In the genomic region with DNA sequence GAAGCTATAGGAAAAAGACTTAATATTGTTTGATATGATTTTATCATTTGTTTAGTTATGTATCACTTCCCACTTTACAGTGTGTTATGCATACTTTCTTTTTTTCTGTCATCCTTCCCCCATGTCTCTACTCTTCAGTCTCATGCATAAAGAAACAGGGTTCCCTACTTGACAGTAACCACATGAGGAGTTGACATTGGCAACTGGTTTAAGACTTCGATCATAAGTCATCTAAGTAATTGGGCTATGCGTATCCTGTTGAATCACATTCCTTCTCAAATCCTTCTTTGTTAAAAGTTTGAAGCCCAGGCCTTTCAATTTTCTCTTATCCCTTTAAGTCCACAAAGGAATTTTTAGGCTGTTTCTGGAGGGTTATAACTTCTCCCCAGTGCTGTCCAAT, we compare ENCODE assay signal across 28 cellular contexts.
DNase-seq lines count a peak whose midpoint lies in the region; TF ChIP-seq lines count a peak whose summit lies in the region.
"Had no signal": no experiment of that assay in that cellular context is flagged by ENCODE, and none has a peak within 500 bp of the region (broad histone marks: within the 10 kb centered on the region; RNA-seq: fewer than 3 reads in every experiment).

No MANE protein-coding gene starts in this region.

- no peak overlapping the region for H2AFZ ChIP-seq in mammary epithelial cell (ENCODE audit: low read depth, low read length)
- H2AFZ ChIP-seq: GM23248 had no signal

- dilution Hi-C loops in mammary epithelial cell (cut with HindIII; ENCODE audit: low sequenced_read_pairs): no loop called here

- DNase-seq in breast epithelium (ENCODE audit: low spot score in 2 of 2) (no peak), mammary epithelial cell (no peak), astrocyte of the hippocampus (ENCODE audit: low read depth, low spot score) (peak; percentile 36), germinal center (ENCODE audit: low spot score) (no peak), suprapubic skin (ENCODE audit: low spot score in 2 of 2) (no peak), HCEC 1CT (no peak)
- no peak for DNase-seq in stimulated activated CD4-positive, alpha-beta T cell treated with anti-CD3 and anti-CD28 coated beads, Interleukin-4, amount 100 ng/mL, for 1 hour
- DNase-seq: activated CD8-positive, alpha-beta T cell treated with anti-CD3 and anti-CD28 coated beads for 36 hours; activated effector memory CD4-positive, alpha-beta T cell treated with anti-CD3 and anti-CD28 coated beads, Interleukin-2, amount 50 U/mL, for 16 hours; Calu3; caudate nucleus; DMS79; effector CD8-positive, alpha-beta T cell; glutamatergic neuron; GM23248; HFFc6; NCI-H1092; NCI-H187; NCI-H2171; NCI-H510A; right lobe of liver; stimulated activated CD4-positive, alpha-beta T cell treated with anti-CD3 and anti-CD28 coated beads, Interleukin-4, amount 100 ng/mL, for 24 hours; transverse colon had no signal

- H3K27me3 Mint-ChIP-seq in nephron (ENCODE audit: low read depth): no peaks in the 10 kb centered on the region
- H3K27me3 Mint-ChIP-seq: activated CD8-positive, alpha-beta T cell treated with anti-CD3 and anti-CD28 coated beads for 36 hours; activated naive CD8-positive, alpha-beta T cell had no signal

- no peak overlapping the region for H3K4me3 Mint-ChIP-seq in nephron
- H3K4me3 Mint-ChIP-seq: activated CD8-positive, alpha-beta T cell treated with anti-CD3 and anti-CD28 coated beads for 36 hours; activated naive CD8-positive, alpha-beta T cell; HFFc6 had no signal

- H3K27me3 ChIP-seq in breast epithelium (no peaks in the 10 kb centered on the region), mammary epithelial cell (ENCODE audit: insufficient read depth, low read length) (no peaks in the 10 kb centered on the region), suprapubic skin (no peaks in the 10 kb centered on the region)
- H3K27me3 ChIP-seq: right lobe of liver, transverse colon had no signal

- H3K4me1 ChIP-seq in breast epithelium (peaks cover 0 to 3% of the 10 kb centered on the region in 2 donors), mammary epithelial cell (ENCODE audit: insufficient read depth, low read length) (peaks cover 11% of the 10 kb centered on the region), suprapubic skin (peaks cover 25% of the 10 kb centered on the region)

- in situ Hi-C loops in mammary epithelial cell (cut with MboI; ENCODE audit: low sequenced_read_pairs in 2 of 2): no loop called here

- H3K9me3 ChIP-seq in breast epithelium: no peaks in the 10 kb centered on the region
- no peaks in the 10 kb centered on the region for H3K9me3 ChIP-seq in mammary epithelial cell (replicated peaks; ENCODE audit: insufficient read depth, low read length)
- H3K9me3 ChIP-seq in suprapubic skin: no peaks in the 10 kb centered on the region
- H3K9me3 ChIP-seq: right lobe of liver, transverse colon had no signal

- H3K36me3 ChIP-seq in breast epithelium (no peaks in the 10 kb centered on the region), mammary epithelial cell (ENCODE audit: insufficient read depth, low read length) (no peaks in the 10 kb centered on the region), suprapubic skin (no peaks in the 10 kb centered on the region)
- H3K36me3 ChIP-seq: right lobe of liver, transverse colon had no signal

- no peaks in the 10 kb centered on the region for H3K9me3 Mint-ChIP-seq in nephron
- H3K9me3 Mint-ChIP-seq: activated CD8-positive, alpha-beta T cell treated with anti-CD3 and anti-CD28 coated beads for 36 hours; HFFc6 had no signal

- TF ChIP-seq CTCF in breast epithelium (IDR thresholded peaks at IDR 0.05) (no peak), mammary epithelial cell (conservative IDR thresholded peaks at IDR 0.05 in 1 of 2, IDR thresholded peaks at IDR 0.05 in 1 of 2; ENCODE audit: extremely low read depth in 1 of 2, insufficient read depth in 1 of 2, low read depth in 1 of 2, low read length in 2 of 2) (no peak), nephron (IDR thresholded peaks at IDR 0.05; ENCODE audit: unreplicated experiment in 3 of 3) (no peak), suprapubic skin (IDR thresholded peaks at IDR 0.05) (no peak)

- WGBS in mammary epithelial cell (ENCODE audit: low coverage, missing lambda C conversion rate): 74% methylated on average over 2 of the region's 2 CpGs
- WGBS in suprapubic skin: 49% methylated on average over 2 of the region's 2 CpGs

- no TSS peak for BruUV-seq in mammary epithelial cell (replicated peaks; lab: Mats Ljungman, UMichigan)

- H3K4me1 Mint-ChIP-seq in nephron: peaks cover 85% of the 10 kb centered on the region

- no peak overlapping the region for H3K4me2 ChIP-seq in mammary epithelial cell (ENCODE audit: insufficient read depth, low read depth, low read length)

- no peak overlapping the region for H3K9ac ChIP-seq in mammary epithelial cell (ENCODE audit: insufficient read depth, low read length)
- H3K9ac ChIP-seq: GM23248 had no signal

- H3K4me3 ChIP-seq in breast epithelium (no peak overlapping the region), mammary epithelial cell (replicated peaks in 1 of 3; ENCODE audit: insufficient read depth in 1 of 3, low read depth in 2 of 3, low read length in 3 of 3) (no peak overlapping the region), suprapubic skin (no peak overlapping the region)
- H3K4me3 ChIP-seq: coronary artery, GM23248, right lobe of liver, SK-N-MC, transverse colon had no signal

- no peaks in the 10 kb centered on the region for H4K20me1 ChIP-seq in mammary epithelial cell (ENCODE audit: insufficient read depth, low read length)

- peak overlapping the region; percentile 78 to 99 (median 94) for H3K27ac Mint-ChIP-seq in nephron
- H3K27ac Mint-ChIP-seq: activated CD8-positive, alpha-beta T cell treated with anti-CD3 and anti-CD28 coated beads for 36 hours; activated naive CD8-positive, alpha-beta T cell; HFFc6 had no signal

- intact Hi-C loops in breast epithelium (cut with DNase I; ENCODE audit: low total_unique reads) (no loop called here), mammary epithelial cell (cut with micrococcal nuclease) (no loop called here)

- TF ChIP-seq POLR2A in breast epithelium (IDR thresholded peaks at IDR 0.05) (no peak), suprapubic skin (IDR thresholded peaks at IDR 0.05) (no peak)

- CTCF ChIA-PET in mammary epithelial cell (lab: Charles Lee; ENCODE audit: low non-redundant PET): no interaction called here

- H3K27ac ChIP-seq in breast epithelium: peak overlapping the region; percentile 26 to 55
- H3K27ac ChIP-seq in mammary epithelial cell (ENCODE audit: insufficient read depth, low read depth, low read length): no peak overlapping the region
- no peak overlapping the region for H3K27ac ChIP-seq in suprapubic skin
- H3K27ac ChIP-seq: coronary artery, epithelial cell of prostate, GM23248, right lobe of liver, SK-N-MC had no signal

- TF ChIP-seq EP300 in suprapubic skin (IDR thresholded peaks at IDR 0.05): no peak

- no peaks in the 10 kb centered on the region for H3K36me3 Mint-ChIP-seq in nephron (ENCODE audit: low read depth)

- no peaks in the 10 kb centered on the region for H3K79me2 ChIP-seq in mammary epithelial cell (ENCODE audit: insufficient read depth, low read length)

Comparison
In these comparisons a context has a peak if more than half of its experiments do, and no peak if none do; other contexts are left out.
1. H3K27ac ChIP-seq: peak in breast epithelium (2 of 2); none in mammary epithelial cell (single experiment) and suprapubic skin (single experiment).